Comparison of ENCODE assay signal across 28 cellular contexts in genomic region chr6:150203378-150203777, GRCh38.
"Had no signal": no experiment of that assay in that cellular context is flagged by ENCODE, and none has a peak within 500 bp of the region (broad histone marks: within the 10 kb centered on the region; RNA-seq: fewer than 3 reads in every experiment).

No MANE protein-coding gene starts in this region.

- H3K27me3 ChIP-seq: body of pancreas, neural progenitor cell, sigmoid colon, upper lobe of right lung had no signal

- H3K27ac ChIP-seq: body of pancreas, heart right ventricle, lower lobe of right lung, neural progenitor cell, sigmoid colon, spleen, thoracic aorta, upper lobe of right lung, WERI-Rb-1 had no signal

- H3K4me2 ChIP-seq: neural progenitor cell had no signal

- H3K9me3 ChIP-seq: body of pancreas, esophagus squamous epithelium, heart right ventricle, lower lobe of right lung, mucosa of descending colon, sigmoid colon, spleen, thoracic aorta, upper lobe of right lung had no signal

- H3K4me1 ChIP-seq: sigmoid colon, upper lobe of right lung had no signal

- FAIRE-seq: TTC549 had no signal

- H3K4me3 ChIP-seq: body of pancreas, esophagus squamous epithelium, heart right ventricle, lower lobe of right lung, mucosa of descending colon, neural progenitor cell, sigmoid colon, spleen, thoracic aorta, upper lobe of right lung had no signal

- DNase-seq: activated CD4-positive, alpha-beta T cell treated with anti-CD3 and anti-CD28 coated beads, Interleukin-2, amount 10 ng/mL, durations not matched to agents 7 days and 5 days; activated CD4-positive, CD25-positive, alpha-beta regulatory T cell treated with anti-CD3 and anti-CD28 coated beads, Interleukin-2, amount 50 U/mL, for 72 hours; activated CD8-positive, alpha-beta memory T cell treated with anti-CD3 and anti-CD28 coated beads, Interleukin-2, amount 10 ng/mL, durations not matched to agents 7 days and 5 days; activated CD8-positive, alpha-beta T cell treated with anti-CD3 and anti-CD28 coated beads for 36 hours; activated effector memory CD4-positive, alpha-beta T cell treated with anti-CD3 and anti-CD28 coated beads, Interleukin-2, amount 50 U/mL, for 16 hours; activated naive CD4-positive, alpha-beta T cell treated with anti-CD3 and anti-CD28 coated beads, Interleukin-2, amount 50 U/mL, for 16 hours; activated naive CD8-positive, alpha-beta T cell treated with anti-CD3 and anti-CD28 coated beads, Interleukin-2, amount 50 U/mL, for 24 hours; activated T-cell treated with anti-CD3 and anti-CD28 coated beads for 4 hours; anterior cingulate cortex; body of pancreas; esophagus squamous epithelium; heart right ventricle; left colon; lower lobe of right lung; mesendoderm; mucosa of descending colon; naive thymus-derived CD4-positive, alpha-beta T cell; retina; sigmoid colon; stimulated activated CD4-positive, alpha-beta T cell treated with anti-CD3 and anti-CD28 coated beads, Interleukin-4, amount 100 ng/mL, for 1 hour; stimulated activated naive CD4-positive, alpha-beta T cell; T-helper 1 cell; upper lobe of right lung; WERI-Rb-1 had no signal

- H3K9ac ChIP-seq: neural progenitor cell had no signal

- H2AFZ ChIP-seq: neural progenitor cell had no signal

- H3K36me3 ChIP-seq: esophagus squamous epithelium, heart right ventricle, lower lobe of right lung, neural progenitor cell, sigmoid colon, spleen, thoracic aorta, upper lobe of right lung, WERI-Rb-1 had no signal

- ATAC-seq: activated CD8-positive, alpha-beta memory T cell treated with anti-CD3 and anti-CD28 coated beads, Interleukin-2, amount 10 ng/mL, durations not matched to agents 7 days and 5 days; activated CD8-positive, alpha-beta T cell treated with anti-CD3 and anti-CD28 coated beads for 36 hours; body of pancreas; heart right ventricle; left colon; lower lobe of right lung; mucosa of descending colon; naive thymus-derived CD4-positive, alpha-beta T cell; upper lobe of right lung had no signal
